In genomic region chr10:20248309-20248708, GRCh38 we compare ENCODE assay signal across 21 cellular contexts.
"Had no signal": no experiment of that assay in that cellular context is flagged by ENCODE, and none has a peak within 500 bp of the region (broad histone marks: within the 10 kb centered on the region; RNA-seq: fewer than 3 reads in every experiment).

No MANE protein-coding gene starts in this region.

- H3K4me1 ChIP-seq: ascending aorta, esophagus muscularis mucosa, foreskin keratinocyte, left lung had no signal

- H3K27me3 ChIP-seq: ascending aorta, brain microvascular endothelial cell, esophagus muscularis mucosa, foreskin keratinocyte, heart right ventricle, left lung, neural progenitor cell, sigmoid colon, tibial nerve had no signal

- H3K9me3 Mint-ChIP-seq: neural progenitor cell had no signal

- H3K4me1 Mint-ChIP-seq: naive thymus-derived CD8-positive, alpha-beta T cell; T-cell had no signal

- H3K4me3 ChIP-seq: ascending aorta, esophagus muscularis mucosa, heart right ventricle, left lung, neural progenitor cell, sigmoid colon, tibial nerve had no signal

- H3K27ac ChIP-seq: ascending aorta, brain microvascular endothelial cell, esophagus muscularis mucosa, foreskin keratinocyte, left lung, neural progenitor cell, sigmoid colon, tibial nerve had no signal

- H3K27ac Mint-ChIP-seq: activated naive CD8-positive, alpha-beta T cell; naive thymus-derived CD8-positive, alpha-beta T cell; neural progenitor cell; T-cell had no signal

- H3K9me3 ChIP-seq: ascending aorta, esophagus muscularis mucosa, heart right ventricle, left lung, sigmoid colon, tibial nerve had no signal

- ATAC-seq: foreskin keratinocyte; left lung; naive thymus-derived CD8-positive, alpha-beta T cell; T-cell had no signal

- H3K36me3 ChIP-seq: brain microvascular endothelial cell had no signal

- H3K4me3 Mint-ChIP-seq: activated naive CD8-positive, alpha-beta T cell; naive thymus-derived CD8-positive, alpha-beta T cell; neural progenitor cell; T-cell had no signal

- H3K36me3 Mint-ChIP-seq: activated naive CD8-positive, alpha-beta T cell; naive thymus-derived CD8-positive, alpha-beta T cell; T-cell had no signal

- H3K27me3 Mint-ChIP-seq: activated naive CD8-positive, alpha-beta T cell; naive thymus-derived CD8-positive, alpha-beta T cell; T-cell had no signal

- DNase-seq: activated CD4-positive, alpha-beta T cell treated with anti-CD3 and anti-CD28 coated beads for 4 hours; activated CD4-positive, alpha-beta T cell treated with anti-CD3 and anti-CD28 coated beads, Interleukin-2, amount 50 U/mL, for 4 hours; activated effector memory CD4-positive, alpha-beta T cell treated with Interleukin-2 at 50 U/mL for 16 hours; activated naive CD4-positive, alpha-beta T cell treated with Interleukin-2 at 50 U/mL for 16 hours; activated T-cell treated with anti-CD3 and anti-CD28 coated beads for 4 hours; brain microvascular endothelial cell; caudate nucleus; foreskin keratinocyte; heart right ventricle; left lung; naive thymus-derived CD8-positive, alpha-beta T cell; sigmoid colon; stimulated activated CD4-positive, alpha-beta T cell treated with anti-CD3 and anti-CD28 coated beads, Interleukin-15, amount 100 ng/mL, for 24 hours; stimulated activated CD4-positive, alpha-beta T cell treated with anti-CD3 and anti-CD28 coated beads, Interleukin-2, amount 100 ng/mL, for 24 hours; stimulated activated naive CD4-positive, alpha-beta T cell; T-cell had no signal
